8 cellular contexts compared by ENCODE assay signal in the genomic region with DNA sequence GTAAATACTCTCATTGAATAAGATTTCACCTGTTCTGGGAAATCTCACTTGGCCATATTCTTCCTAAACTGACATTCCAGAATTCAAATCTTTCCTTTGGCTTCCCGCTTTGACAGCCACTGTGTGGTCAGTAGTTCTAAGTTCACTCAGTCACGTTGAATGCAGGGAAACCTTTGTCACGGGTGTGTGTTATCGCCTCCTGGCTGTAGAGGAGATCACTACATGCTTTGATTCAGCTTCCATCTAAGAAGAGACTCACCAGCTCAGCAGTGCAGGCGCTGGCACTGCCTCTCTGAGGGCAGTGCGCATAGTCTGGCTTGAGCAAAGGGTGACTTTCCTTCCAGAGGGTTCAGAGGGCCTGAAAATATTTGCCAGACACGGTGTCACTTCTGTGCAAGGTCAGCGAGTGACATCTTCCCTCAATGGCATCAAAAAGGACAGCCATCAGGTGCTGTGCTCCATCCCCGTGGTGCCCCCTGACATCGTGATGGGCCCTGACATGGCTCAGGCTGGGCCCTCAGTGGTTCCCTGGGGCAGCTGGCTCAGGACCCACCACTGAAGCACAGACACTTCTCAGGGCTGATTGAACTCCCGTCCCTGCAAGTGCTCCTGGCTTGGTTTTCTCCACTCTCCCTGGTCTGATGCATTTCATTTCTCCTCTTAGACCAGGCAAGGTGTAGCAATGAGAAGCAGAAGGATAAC.
DNase-seq lines count a peak whose midpoint lies in the region; ATAC-seq and TF ChIP-seq lines count a peak whose summit lies in the region.

No MANE protein-coding gene starts in this region.

- ATAC-seq in HG03342 (IDR thresholded peaks at IDR 0.05; ENCODE audit: unreplicated experiment), result peak; percentile 59
- peak; percentile 68 for ATAC-seq in mucosa of descending colon
- no peak for ATAC-seq in HG03045 (IDR thresholded peaks at IDR 0.05; ENCODE audit: unreplicated experiment)

- no peak overlapping the region for H3K4me3 ChIP-seq in cardiac fibroblast (replicated peaks in 1 of 2; ENCODE audit: low read depth in 2 of 2, low read length in 2 of 2)
- H3K4me3 ChIP-seq in mucosa of descending colon, result no peak overlapping the region

- POLR2A ChIA-PET in GM10248 (lab: Yijun Ruan, JAX) (no interaction called here), RWPE1 (lab: Yijun Ruan, JAX; ENCODE audit: low non-redundant PET) (no interaction called here)

- TF ChIP-seq CTCF in GM10248 (IDR thresholded peaks at IDR 0.05; ENCODE audit: control extremely low read depth, extremely low read depth, low read depth, missing control alignments), result peak; percentile 5
- peak; percentile 22 for TF ChIP-seq CTCF in cardiac fibroblast (IDR thresholded peaks at IDR 0.05; ENCODE audit: low read depth, low read length)
- no peak for TF ChIP-seq CTCF in mucosa of descending colon (IDR thresholded peaks at IDR 0.05)
- no peak; the same call in 1 of the 2 replicates for TF ChIP-seq CTCF in RWPE1 (conservative IDR thresholded peaks at IDR 0.05; ENCODE audit: low read depth)

- no peak overlapping the region for H3K27ac ChIP-seq in RWPE1

- no peaks in the 10 kb centered on the region for H3K36me3 ChIP-seq in mucosa of descending colon (ENCODE audit: low read depth)

- DNase-seq in GM10248 (ENCODE audit: extremely low spot score) (peak; percentile 21), cardiac fibroblast (ENCODE audit: low read depth in 2 of 2) (peak; percentile 11 to 28), mucosa of descending colon (peak in 1 of 3 donors; percentile 16), RWPE1 (ENCODE audit: low spot score) (no peak), HK-2 (ENCODE audit: unreplicated experiment) (no peak)
- no peak for DNase-seq in stimulated activated CD4-positive, alpha-beta T cell treated with anti-CD3 and anti-CD28 coated beads, Interleukin-4, amount 100 ng/mL, for 1 hour

- H3K9me3 ChIP-seq in mucosa of descending colon, result no peaks in the 10 kb centered on the region

- intact Hi-C loops in mucosa of descending colon (cut with DNase I, micrococcal nuclease), result no loop called here

- CTCF ChIA-PET in GM10248 (lab: Yijun Ruan, JAX), result interaction anchor here (1.2 to 2.4 kb wide), 8 partner anchors 8 to 953 kb away, joined by 3 to 16 read pairs (median 6); no protein-coding TSS in a partner anchor
- CTCF ChIA-PET in RWPE1 (lab: Yijun Ruan, JAX), result interaction anchor here (0.6 to 0.8 kb wide), 2 partner anchors 49 to 96 kb away, joined by 3 read pairs; no protein-coding TSS in a partner anchor

- no peaks in the 10 kb centered on the region for H3K4me1 ChIP-seq in mucosa of descending colon (ENCODE audit: low read depth)

Comparison
In these comparisons a context has a peak if more than half of its experiments do, and no peak if none do; other contexts are left out.
1. DNase-seq: peak in GM10248 (single experiment) and cardiac fibroblast (2 of 2); none in RWPE1 (single experiment), HK-2 (single experiment) and stimulated activated CD4-positive, alpha-beta T cell treated with anti-CD3 and anti-CD28 coated beads, Interleukin-4, amount 100 ng/mL, for 1 hour (single experiment).
2. CTCF ChIP-seq: peak in GM10248 (single experiment) and cardiac fibroblast (single experiment); none in mucosa of descending colon (single experiment) and RWPE1 (single experiment).